In the genomic region with DNA sequence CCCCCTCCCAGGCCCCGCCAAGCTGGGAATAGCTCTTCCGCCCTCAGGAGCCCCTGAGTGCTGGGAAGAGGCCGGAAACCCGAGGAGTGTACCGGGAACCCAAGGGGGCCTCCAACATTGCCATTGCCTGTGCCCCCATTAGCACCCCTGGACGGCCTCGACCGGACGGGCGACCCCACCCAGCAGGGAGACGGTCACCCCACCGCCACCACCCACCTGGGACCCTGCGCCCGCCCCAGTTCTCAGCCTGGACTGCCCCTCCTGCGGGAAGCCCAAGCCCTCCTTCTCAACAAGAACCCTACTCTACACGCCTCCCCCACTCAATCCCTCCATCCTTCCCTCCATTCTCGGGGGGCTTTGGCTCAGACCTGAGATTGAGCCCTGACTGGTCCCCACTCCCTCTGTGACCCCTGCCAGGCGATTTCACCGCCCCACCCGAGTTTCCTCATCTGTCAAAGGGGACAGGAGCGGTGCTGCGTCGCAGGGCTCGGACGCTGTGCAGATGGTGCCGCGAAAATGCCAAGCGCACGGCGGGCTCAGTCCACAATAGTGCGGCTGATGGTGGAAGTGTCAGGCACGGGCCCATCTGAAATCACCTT, we compare ENCODE assay signal across 8 cellular contexts. TPM values are rescaled to one million over a fixed set of nuclear protein-coding genes. Genes with fewer than 3 reads are reported as not detected.
DNase-seq lines count a peak whose midpoint lies in the region; ATAC-seq, FAIRE-seq and TF ChIP-seq lines count a peak whose summit lies in the region.

No MANE protein-coding gene starts in this region.

- peaks cover 0 to 14% of the 10 kb centered on the region in 2 donors for H3K36me3 ChIP-seq in esophagus (ENCODE audit: control insufficient read depth in 2 of 2, insufficient read depth in 2 of 2, low read length in 1 of 2)
- H3K36me3 ChIP-seq in prostate gland: no peaks in the 10 kb centered on the region

- CTCF ChIA-PET in RWPE1 (lab: Yijun Ruan, JAX): interaction anchor here (0.5 to 1.0 kb wide), 3 partner anchors 13 to 21 kb away, joined by 3 to 5 read pairs (median 4); no protein-coding TSS in a partner anchor

- no peak for FAIRE-seq in HTR-8/SVneo (lab: Jason Lieb, UNC)

- H3K9me3 ChIP-seq in esophagus (ENCODE audit: control insufficient read depth in 2 of 2, insufficient read depth in 1 of 2, low read depth in 1 of 2, low read length in 1 of 2): no peaks in the 10 kb centered on the region
- H3K9me3 ChIP-seq in prostate gland: no peaks in the 10 kb centered on the region

- intact Hi-C loops in prostate gland (cut with DNase I): loop anchor here (5.0 kb wide), 2 partner anchors 70 to 190 kb away; partner anchors contain the start of genes PMM2 and TMEM186

- H3K4me3 ChIP-seq in esophagus (ENCODE audit: low read depth in 1 of 2, low read length in 2 of 2) (peak overlapping the region; percentile 64 to 76), prostate gland (peak overlapping the region; percentile 54 to 56)

- H3K27me3 ChIP-seq in esophagus (ENCODE audit: control insufficient read depth in 1 of 2, insufficient read depth in 2 of 2, low read length in 2 of 2) (no peaks in the 10 kb centered on the region), prostate gland (replicated peaks; ENCODE audit: insufficient read depth) (no peaks in the 10 kb centered on the region)

- POLR2A ChIA-PET in RWPE1 (lab: Yijun Ruan, JAX; ENCODE audit: low non-redundant PET): no interaction called here

- peaks cover 6 to 49% of the 10 kb centered on the region in 2 donors for H3K4me1 ChIP-seq in esophagus (ENCODE audit: control insufficient read depth in 2 of 2, insufficient read depth in 2 of 2, low read length in 1 of 2)
- H3K4me1 ChIP-seq in prostate gland (replicated peaks): peaks cover 11% of the 10 kb centered on the region

- TF ChIP-seq CTCF in RWPE1 (conservative IDR thresholded peaks at IDR 0.05; ENCODE audit: low read depth) (no peak), prostate gland (IDR thresholded peaks at IDR 0.05) (no peak)

- DNase-seq in EH (ENCODE audit: low read depth): peak; percentile 31
- DNase-seq in RWPE1 (ENCODE audit: low spot score): no peak
- no peak for DNase-seq in prostate gland (ENCODE audit: low spot score)
- DNase-seq in stimulated activated CD4-positive, alpha-beta T cell treated with anti-CD3 and anti-CD28 coated beads, Interleukin-12 subunit alpha, Interleukin-12 subunit beta, amount 100 ng/mL, for 4 hours: no peak
- no peak for DNase-seq in HTR-8/SVneo (ENCODE audit: insufficient read length, low spot score)

- ATAC-seq in GM19467 (IDR thresholded peaks at IDR 0.05; ENCODE audit: unreplicated experiment) (no peak), HG03025 (IDR thresholded peaks at IDR 0.05; ENCODE audit: low FRiP score, unreplicated experiment) (no peak)

- no peak for TF ChIP-seq POLR2A in prostate gland (IDR thresholded peaks at IDR 0.05)

- 9 to 13% methylated on average over 31 to 32 of the region's 32 CpGs for WGBS in esophagus, 2 donors
- WGBS in prostate gland: 8% methylated on average over 32 of the region's 32 CpGs

- peak overlapping the region; percentile 92 for H3K27ac ChIP-seq in RWPE1
- peak overlapping the region; percentile 94 to 99 for H3K27ac ChIP-seq in esophagus (ENCODE audit: low read depth in 2 of 2, low read length in 1 of 2)
- peak overlapping the region; percentile 66 to 78 for H3K27ac ChIP-seq in prostate gland

RNA-seq across cellular contexts. Expression of gene CARHSP1, which starts 1.8 kb away (rescaled TPM):
- 100 to 1,000 TPM; 212 to 343 TPM for polyA plus RNA-seq in esophagus
- total RNA-seq in prostate gland: 100 to 1,000 TPM in 1 of 2 donors, 10 to 100 TPM in 1; 51.0 to 146 TPM

RNA-seq across cellular contexts. Expression of gene LITAFD, which starts 15.2 kb away (rescaled TPM):
- not detected for polyA plus RNA-seq in esophagus
- total RNA-seq in prostate gland: 1 to 10 TPM in 1 of 2 donors, not detected in 1; 2.3 TPM
